1 cellular context compared by ENCODE assay signal in the genomic region with DNA sequence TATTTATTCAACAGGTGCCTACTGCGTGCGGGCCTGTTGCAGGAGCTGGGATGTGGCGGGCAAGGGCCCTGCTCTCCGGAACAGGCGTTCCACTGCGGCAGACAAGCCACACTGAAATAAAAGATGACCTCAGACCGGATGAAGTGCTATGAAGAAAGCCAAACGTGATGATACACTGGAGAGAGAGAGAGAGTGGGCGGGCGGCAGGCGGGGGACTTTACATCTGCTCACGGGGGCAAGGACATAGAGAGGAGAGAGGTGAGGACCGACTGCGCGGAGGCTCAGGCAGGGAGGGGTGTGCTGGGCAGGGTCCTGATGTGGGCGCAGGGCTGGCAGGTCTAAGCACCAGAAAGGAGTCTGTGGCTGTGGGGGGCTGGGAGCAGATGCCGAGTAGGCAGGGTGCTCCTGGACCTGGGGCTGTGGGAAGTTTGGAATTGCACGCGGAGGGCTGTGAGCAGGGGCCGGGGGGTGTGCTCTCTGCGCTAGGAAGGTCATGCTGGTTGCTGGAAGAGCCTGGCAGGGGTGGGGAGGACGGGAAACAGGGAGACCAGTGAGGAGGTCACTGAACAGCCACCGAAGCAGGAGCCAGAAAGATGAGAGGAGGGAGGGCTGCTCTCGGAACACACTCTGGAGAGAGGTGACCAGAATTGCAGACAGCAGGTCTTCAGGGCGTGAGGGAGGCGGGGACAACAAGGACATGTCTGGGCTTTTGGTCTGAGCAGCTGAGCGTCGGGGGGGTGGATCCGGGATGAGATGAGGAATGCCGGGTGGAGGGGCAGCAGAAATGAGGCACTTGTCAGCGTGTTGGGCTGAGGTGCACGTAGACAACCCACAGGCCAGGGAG.
A peak's percentile ranks its signal among the peaks of the same experiment; 100 is the strongest.
TF ChIP-seq lines count a peak whose summit lies in the region.

No MANE protein-coding gene starts in this region.

TF ChIP-seq in HepG2, 621 proteins besides CTCF, POLR2A, EP300 and RAD21 (continued from another document and continues in another):
- TF ChIP-seq, protein P1, sequence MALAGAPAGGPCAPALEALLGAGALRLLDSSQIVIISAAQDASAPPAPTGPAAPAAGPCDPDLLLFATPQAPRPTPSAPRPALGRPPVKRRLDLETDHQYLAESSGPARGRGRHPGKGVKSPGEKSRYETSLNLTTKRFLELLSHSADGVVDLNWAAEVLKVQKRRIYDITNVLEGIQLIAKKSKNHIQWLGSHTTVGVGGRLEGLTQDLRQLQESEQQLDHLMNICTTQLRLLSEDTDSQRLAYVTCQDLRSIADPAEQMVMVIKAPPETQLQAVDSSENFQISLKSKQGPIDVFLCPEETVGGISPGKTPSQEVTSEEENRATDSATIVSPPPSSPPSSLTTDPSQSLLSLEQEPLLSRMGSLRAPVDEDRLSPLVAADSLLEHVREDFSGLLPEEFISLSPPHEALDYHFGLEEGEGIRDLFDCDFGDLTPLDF (CRISPR knock-in tag; IDR thresholded peaks at IDR 0.05), result no peak
- peak; percentile 93 for TF ChIP-seq MEIS1 (CRISPR knock-in tag; IDR thresholded peaks at IDR 0.05; ENCODE audit: borderline replicate concordance)
- TF ChIP-seq ZNF841 (CRISPR knock-in tag; IDR thresholded peaks at IDR 0.05; ENCODE audit: borderline replicate concordance), result no peak
- TF ChIP-seq, protein P2, sequence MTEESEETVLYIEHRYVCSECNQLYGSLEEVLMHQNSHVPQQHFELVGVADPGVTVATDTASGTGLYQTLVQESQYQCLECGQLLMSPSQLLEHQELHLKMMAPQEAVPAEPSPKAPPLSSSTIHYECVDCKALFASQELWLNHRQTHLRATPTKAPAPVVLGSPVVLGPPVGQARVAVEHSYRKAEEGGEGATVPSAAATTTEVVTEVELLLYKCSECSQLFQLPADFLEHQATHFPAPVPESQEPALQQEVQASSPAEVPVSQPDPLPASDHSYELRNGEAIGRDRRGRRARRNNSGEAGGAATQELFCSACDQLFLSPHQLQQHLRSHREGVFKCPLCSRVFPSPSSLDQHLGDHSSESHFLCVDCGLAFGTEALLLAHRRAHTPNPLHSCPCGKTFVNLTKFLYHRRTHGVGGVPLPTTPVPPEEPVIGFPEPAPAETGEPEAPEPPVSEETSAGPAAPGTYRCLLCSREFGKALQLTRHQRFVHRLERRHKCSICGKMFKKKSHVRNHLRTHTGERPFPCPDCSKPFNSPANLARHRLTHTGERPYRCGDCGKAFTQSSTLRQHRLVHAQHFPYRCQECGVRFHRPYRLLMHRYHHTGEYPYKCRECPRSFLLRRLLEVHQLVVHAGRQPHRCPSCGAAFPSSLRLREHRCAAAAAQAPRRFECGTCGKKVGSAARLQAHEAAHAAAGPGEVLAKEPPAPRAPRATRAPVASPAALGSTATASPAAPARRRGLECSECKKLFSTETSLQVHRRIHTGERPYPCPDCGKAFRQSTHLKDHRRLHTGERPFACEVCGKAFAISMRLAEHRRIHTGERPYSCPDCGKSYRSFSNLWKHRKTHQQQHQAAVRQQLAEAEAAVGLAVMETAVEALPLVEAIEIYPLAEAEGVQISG (CRISPR knock-in tag; IDR thresholded peaks at IDR 0.05), result no peak; the same call in 1 of the 2 replicates
- no peak for TF ChIP-seq TOPORS (CRISPR knock-in tag; IDR thresholded peaks at IDR 0.05)
- no peak; the same call in 1 of the 2 replicates for TF ChIP-seq ZNF615 (CRISPR knock-in tag; IDR thresholded peaks at IDR 0.05; ENCODE audit: borderline replicate concordance)
- no peak for TF ChIP-seq ZC3H4 (CRISPR knock-in tag; IDR thresholded peaks at IDR 0.05; ENCODE audit: borderline replicate concordance)
- no peak for TF ChIP-seq ZFP1 (CRISPR knock-in tag; IDR thresholded peaks at IDR 0.05)
- TF ChIP-seq GTF2F1 (IDR thresholded peaks at IDR 0.05; ENCODE audit: low read length), result no peak
- TF ChIP-seq SP4 (CRISPR knock-in tag; IDR thresholded peaks at IDR 0.05), result 0 out of 2 replicates have a peak, but pooled peaks have one; percentile 25
- peak in 1 of 2 experiments; percentile 32; a peak in 1 of 4 replicates for TF ChIP-seq KLF16 (CRISPR knock-in tag; IDR thresholded peaks at IDR 0.05)
- peak; percentile 96 for TF ChIP-seq SP5 (CRISPR knock-in tag; IDR thresholded peaks at IDR 0.05; ENCODE audit: borderline replicate concordance, low read depth)
- TF ChIP-seq, protein P3, sequence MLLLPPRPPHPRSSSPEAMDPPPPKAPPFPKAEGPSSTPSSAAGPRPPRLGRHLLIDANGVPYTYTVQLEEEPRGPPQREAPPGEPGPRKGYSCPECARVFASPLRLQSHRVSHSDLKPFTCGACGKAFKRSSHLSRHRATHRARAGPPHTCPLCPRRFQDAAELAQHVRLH (CRISPR knock-in tag; IDR thresholded peaks at IDR 0.05; ENCODE audit: borderline replicate concordance, low read depth), result peak; percentile 36; the same call in 1 of the 2 replicates
- peak; percentile 81 for TF ChIP-seq TBX2 (CRISPR knock-in tag; IDR thresholded peaks at IDR 0.05; ENCODE audit: borderline replicate concordance)
- TF ChIP-seq, protein P4, sequence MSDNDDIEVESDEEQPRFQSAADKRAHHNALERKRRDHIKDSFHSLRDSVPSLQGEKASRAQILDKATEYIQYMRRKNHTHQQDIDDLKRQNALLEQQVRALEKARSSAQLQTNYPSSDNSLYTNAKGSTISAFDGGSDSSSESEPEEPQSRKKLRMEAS (IDR thresholded peaks at IDR 0.05), result peak; percentile 63
- TF ChIP-seq PAX8 (CRISPR knock-in tag; IDR thresholded peaks at IDR 0.05; ENCODE audit: borderline replicate concordance), result 0 out of 2 replicates have a peak, but pooled peaks have one; percentile 68
- 0 out of 2 replicates have a peak, but pooled peaks have one; percentile 67 for TF ChIP-seq ZNF563 (CRISPR knock-in tag; IDR thresholded peaks at IDR 0.05)
- TF ChIP-seq, protein P5, sequence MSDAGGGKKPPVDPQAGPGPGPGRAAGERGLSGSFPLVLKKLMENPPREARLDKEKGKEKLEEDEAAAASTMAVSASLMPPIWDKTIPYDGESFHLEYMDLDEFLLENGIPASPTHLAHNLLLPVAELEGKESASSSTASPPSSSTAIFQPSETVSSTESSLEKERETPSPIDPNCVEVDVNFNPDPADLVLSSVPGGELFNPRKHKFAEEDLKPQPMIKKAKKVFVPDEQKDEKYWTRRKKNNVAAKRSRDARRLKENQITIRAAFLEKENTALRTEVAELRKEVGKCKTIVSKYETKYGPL (CRISPR knock-in tag; IDR thresholded peaks at IDR 0.05), result no peak
- peak; percentile 21; the same call in 1 of the 2 replicates for TF ChIP-seq ZNF567 (CRISPR knock-in tag; IDR thresholded peaks at IDR 0.05; ENCODE audit: borderline replicate concordance)
- TF ChIP-seq, protein P6, sequence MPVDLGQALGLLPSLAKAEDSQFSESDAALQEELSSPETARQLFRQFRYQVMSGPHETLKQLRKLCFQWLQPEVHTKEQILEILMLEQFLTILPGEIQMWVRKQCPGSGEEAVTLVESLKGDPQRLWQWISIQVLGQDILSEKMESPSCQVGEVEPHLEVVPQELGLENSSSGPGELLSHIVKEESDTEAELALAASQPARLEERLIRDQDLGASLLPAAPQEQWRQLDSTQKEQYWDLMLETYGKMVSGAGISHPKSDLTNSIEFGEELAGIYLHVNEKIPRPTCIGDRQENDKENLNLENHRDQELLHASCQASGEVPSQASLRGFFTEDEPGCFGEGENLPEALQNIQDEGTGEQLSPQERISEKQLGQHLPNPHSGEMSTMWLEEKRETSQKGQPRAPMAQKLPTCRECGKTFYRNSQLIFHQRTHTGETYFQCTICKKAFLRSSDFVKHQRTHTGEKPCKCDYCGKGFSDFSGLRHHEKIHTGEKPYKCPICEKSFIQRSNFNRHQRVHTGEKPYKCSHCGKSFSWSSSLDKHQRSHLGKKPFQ (CRISPR knock-in tag; IDR thresholded peaks at IDR 0.05; ENCODE audit: insufficient replicate concordance), result peak; percentile 73
- 0 out of 2 replicates have a peak, but pooled peaks have one; percentile 52 for TF ChIP-seq HIVEP1 (CRISPR knock-in tag; IDR thresholded peaks at IDR 0.05)
- no peak for TF ChIP-seq ZNF33B (CRISPR knock-in tag; IDR thresholded peaks at IDR 0.05)
- peak; percentile 85 for TF ChIP-seq SNAI1 (CRISPR knock-in tag; IDR thresholded peaks at IDR 0.05; ENCODE audit: borderline replicate concordance)
- 0 out of 2 replicates have a peak, but pooled peaks have one; percentile 75 for TF ChIP-seq ZBTB8A (CRISPR knock-in tag; IDR thresholded peaks at IDR 0.05; ENCODE audit: borderline replicate concordance, low read depth)
- no peak for TF ChIP-seq SOX6 (IDR thresholded peaks at IDR 0.05)
- TF ChIP-seq SOX6 (CRISPR knock-in tag; IDR thresholded peaks at IDR 0.05), result peak; percentile 90
- TF ChIP-seq KDM2A (CRISPR knock-in tag; IDR thresholded peaks at IDR 0.05; ENCODE audit: borderline replicate concordance, low read depth), result peak; percentile 58
- no peak; the same call in 1 of the 2 replicates for TF ChIP-seq ETV6 (CRISPR knock-in tag; conservative IDR thresholded peaks at IDR 0.05)
- no peak for TF ChIP-seq SRF (IDR thresholded peaks at IDR 0.05; ENCODE audit: low read depth, low read length)
- TF ChIP-seq, protein P7, sequence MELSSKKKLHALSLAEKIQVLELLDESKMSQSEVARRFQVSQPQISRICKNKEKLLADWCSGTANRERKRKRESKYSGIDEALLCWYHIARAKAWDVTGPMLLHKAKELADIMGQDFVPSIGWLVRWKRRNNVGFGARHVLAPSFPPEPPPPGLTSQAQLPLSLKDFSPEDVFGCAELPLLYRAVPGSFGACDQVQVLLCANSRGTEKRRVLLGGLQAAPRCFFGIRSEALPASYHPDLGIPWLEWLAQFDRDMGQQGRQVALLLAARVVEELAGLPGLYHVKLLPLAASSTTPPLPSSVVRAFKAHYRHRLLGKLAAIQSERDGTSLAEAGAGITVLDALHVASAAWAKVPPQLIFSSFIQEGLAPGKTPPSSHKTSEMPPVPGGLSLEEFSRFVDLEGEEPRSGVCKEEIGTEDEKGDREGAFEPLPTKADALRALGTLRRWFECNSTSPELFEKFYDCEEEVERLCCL (CRISPR knock-in tag; IDR thresholded peaks at IDR 0.05; ENCODE audit: borderline replicate concordance), result 0 out of 2 replicates have a peak, but pooled peaks have one; percentile 13
- TF ChIP-seq CEBPG (CRISPR knock-in tag; IDR thresholded peaks at IDR 0.05), result peak; percentile 65
- peak; percentile 87 for TF ChIP-seq ARNT2 (CRISPR knock-in tag; IDR thresholded peaks at IDR 0.05; ENCODE audit: low read depth)
- no peak for TF ChIP-seq ZNF432 (CRISPR knock-in tag; IDR thresholded peaks at IDR 0.05; ENCODE audit: borderline replicate concordance)
- no peak for TF ChIP-seq ZNF296 (CRISPR knock-in tag; conservative IDR thresholded peaks at IDR 0.05)
- TF ChIP-seq GATAD1 (CRISPR knock-in tag; IDR thresholded peaks at IDR 0.05), result peak; percentile 56; the same call in 1 of the 2 replicates
- peak; percentile 77 for TF ChIP-seq POGZ (CRISPR knock-in tag; IDR thresholded peaks at IDR 0.05)
- TF ChIP-seq ZSCAN29 (CRISPR knock-in tag; conservative IDR thresholded peaks at IDR 0.05), result peak; percentile 69
- 0 out of 2 replicates have a peak, but pooled peaks have one; percentile 39 for TF ChIP-seq RARG (CRISPR knock-in tag; IDR thresholded peaks at IDR 0.05; ENCODE audit: low read depth)
- no peak for TF ChIP-seq NONO (IDR thresholded peaks at IDR 0.05)
- TF ChIP-seq NONO (CRISPR knock-in tag; conservative IDR thresholded peaks at IDR 0.05), result no peak
- peak; percentile 69 for TF ChIP-seq ZNF883 (CRISPR knock-in tag; IDR thresholded peaks at IDR 0.05; ENCODE audit: not compliant biosample characterization)
- TF ChIP-seq, protein P8, sequence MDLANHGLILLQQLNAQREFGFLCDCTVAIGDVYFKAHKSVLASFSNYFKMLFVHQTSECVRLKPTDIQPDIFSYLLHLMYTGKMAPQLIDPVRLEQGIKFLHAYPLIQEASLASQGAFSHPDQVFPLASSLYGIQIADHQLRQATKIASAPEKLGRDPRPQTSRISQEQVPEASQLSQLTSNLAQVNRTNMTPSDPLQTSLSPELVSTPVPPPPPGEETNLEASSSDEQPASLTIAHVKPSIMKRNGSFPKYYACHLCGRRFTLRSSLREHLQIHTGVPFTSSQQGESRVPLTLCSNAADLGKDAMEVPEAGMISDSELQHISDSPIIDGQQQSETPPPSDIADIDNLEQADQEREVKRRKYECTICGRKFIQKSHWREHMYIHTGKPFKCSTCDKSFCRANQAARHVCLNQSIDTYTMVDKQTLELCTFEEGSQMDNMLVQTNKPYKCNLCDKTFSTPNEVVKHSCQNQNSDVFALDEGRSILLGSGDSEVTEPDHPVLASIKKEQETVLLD (CRISPR knock-in tag; IDR thresholded peaks at IDR 0.05; ENCODE audit: low read depth), result peak; percentile 45; the same call in 1 of the 2 replicates
- TF ChIP-seq, protein P9, sequence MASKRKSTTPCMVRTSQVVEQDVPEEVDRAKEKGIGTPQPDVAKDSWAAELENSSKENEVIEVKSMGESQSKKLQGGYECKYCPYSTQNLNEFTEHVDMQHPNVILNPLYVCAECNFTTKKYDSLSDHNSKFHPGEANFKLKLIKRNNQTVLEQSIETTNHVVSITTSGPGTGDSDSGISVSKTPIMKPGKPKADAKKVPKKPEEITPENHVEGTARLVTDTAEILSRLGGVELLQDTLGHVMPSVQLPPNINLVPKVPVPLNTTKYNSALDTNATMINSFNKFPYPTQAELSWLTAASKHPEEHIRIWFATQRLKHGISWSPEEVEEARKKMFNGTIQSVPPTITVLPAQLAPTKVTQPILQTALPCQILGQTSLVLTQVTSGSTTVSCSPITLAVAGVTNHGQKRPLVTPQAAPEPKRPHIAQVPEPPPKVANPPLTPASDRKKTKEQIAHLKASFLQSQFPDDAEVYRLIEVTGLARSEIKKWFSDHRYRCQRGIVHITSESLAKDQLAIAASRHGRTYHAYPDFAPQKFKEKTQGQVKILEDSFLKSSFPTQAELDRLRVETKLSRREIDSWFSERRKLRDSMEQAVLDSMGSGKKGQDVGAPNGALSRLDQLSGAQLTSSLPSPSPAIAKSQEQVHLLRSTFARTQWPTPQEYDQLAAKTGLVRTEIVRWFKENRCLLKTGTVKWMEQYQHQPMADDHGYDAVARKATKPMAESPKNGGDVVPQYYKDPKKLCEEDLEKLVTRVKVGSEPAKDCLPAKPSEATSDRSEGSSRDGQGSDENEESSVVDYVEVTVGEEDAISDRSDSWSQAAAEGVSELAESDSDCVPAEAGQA (IDR thresholded peaks at IDR 0.05; ENCODE audit: low read depth), result peak; percentile 58; the same call in 1 of the 2 replicates
- TF ChIP-seq, protein P9 (CRISPR knock-in tag; IDR thresholded peaks at IDR 0.05; ENCODE audit: borderline replicate concordance), result no peak
- TF ChIP-seq ZNF629 (CRISPR knock-in tag; conservative IDR thresholded peaks at IDR 0.05), result no peak
- no peak for TF ChIP-seq SP1 (IDR thresholded peaks at IDR 0.05)
- TF ChIP-seq SP1 (CRISPR knock-in tag; IDR thresholded peaks at IDR 0.05), result peak; percentile 51
